ENCODE assay signal across 8 cellular contexts in genomic region chr6:98834060-98835031, GRCh38. TPM values are rescaled to one million over a fixed set of nuclear protein-coding genes. Genes with fewer than 3 reads are reported as not detected.
A peak's percentile ranks its signal among the peaks of the same experiment; 100 is the strongest.
DNase-seq lines count a peak whose midpoint lies in the region; ATAC-seq, FAIRE-seq and TF ChIP-seq lines count a peak whose summit lies in the region.

TSS of gene POU3F2 (plus strand) at chr6:98834574. CDS start at chr6:98834874, 300 bp downstream.

- H3K79me2 ChIP-seq in keratinocyte (ENCODE audit: control insufficient read depth, insufficient read depth, low read length), result no peaks in the 10 kb centered on the region

- H3K4me1 ChIP-seq in keratinocyte (ENCODE audit: control insufficient read depth, extremely low read depth, insufficient read depth, low read length) (peaks cover 15% of the 10 kb centered on the region), spleen (peaks cover 36 to 69% (median 53%) of the 10 kb centered on the region in 6 donors)

- H3K4me3 ChIP-seq in keratinocyte (ENCODE audit: control insufficient read depth in 2 of 3, extremely low read depth in 1 of 3, insufficient read depth in 2 of 3, low read depth in 1 of 3, low read length in 3 of 3) (peak within 1 kb of the TSS; percentile 29 to 49 (median 46)), spleen (peak within 1 kb of the TSS; percentile 46 to 82 (median 59))

- H4K20me1 ChIP-seq in keratinocyte (ENCODE audit: control insufficient read depth, extremely low read depth, insufficient read depth, low read length), result peaks cover 3% of the 10 kb centered on the region

- no peak for FAIRE-seq in keratinocyte (lab: Jason Lieb, UNC)

- no peak for TF ChIP-seq CTCF in keratinocyte (optimal IDR thresholded peaks at IDR 0.05 in 1 of 3, IDR thresholded peaks at IDR 0.05 in 1 of 3, conservative IDR thresholded peaks at IDR 0.05 in 1 of 3; ENCODE audit: extremely low read depth in 1 of 3, insufficient read depth in 2 of 3, low read length in 3 of 3)
- no peak for TF ChIP-seq CTCF in spleen (IDR thresholded peaks at IDR 0.05 in 8 of 11, conservative IDR thresholded peaks at IDR 0.05 in 3 of 11)

- dilution Hi-C loops in keratinocyte (cut with MboI; ENCODE audit: extremely low pct_ligation_motif_present, low sequenced_read_pairs), result no loop called here

- peak; percentile 97 for DNase-seq in NCI-H187 treated with DMSO at 0.1 percent for 48 hours (lab: John Stamatoyannopoulos, UW)
- DNase-seq in UCSD-AML1 (lab: John Stamatoyannopoulos, UW; ENCODE audit: unreplicated experiment), result peak; percentile 73
- DNase-seq in caudate nucleus (lab: John Stamatoyannopoulos, UW), result peak; percentile 63 to 99 (median 97)
- no peak for DNase-seq in keratinocyte (ENCODE audit: low read depth, low spot score)
- DNase-seq in spleen, result peak; percentile 85
- no peak for DNase-seq in GF-D8 (lab: John Stamatoyannopoulos, UW)

- H3K9me3 ChIP-seq in keratinocyte (ENCODE audit: control insufficient read depth, low read depth, low read length) (no peaks in the 10 kb centered on the region), spleen (no peaks in the 10 kb centered on the region)

- peak within 1 kb of the TSS; percentile 94 for H3K27ac ChIP-seq in caudate nucleus (ENCODE audit: low read depth, low read length)
- H3K27ac ChIP-seq in keratinocyte (ENCODE audit: control insufficient read depth, insufficient read depth, low read length), result no peak within 1 kb of the TSS
- H3K27ac ChIP-seq in spleen, result no peak within 1 kb of the TSS

- peak within 1 kb of the TSS; percentile 69 for H3K4me2 ChIP-seq in keratinocyte (ENCODE audit: control insufficient read depth, extremely low read depth, insufficient read depth, low read depth, low read length)

- peak; percentile 63 for ATAC-seq in GM18508 (IDR thresholded peaks at IDR 0.05; ENCODE audit: insufficient read depth, unreplicated experiment)
- ATAC-seq in HG02970 (IDR thresholded peaks at IDR 0.05; ENCODE audit: low FRiP score, unreplicated experiment), result peak; percentile 61

- no peak within 1 kb of the TSS for H3K9ac ChIP-seq in keratinocyte (ENCODE audit: control insufficient read depth, extremely low read depth, insufficient read depth, low read length)

- 1% methylated on average over 71 to 83 of the region's 83 CpGs for whole genome bisulfite sequencing in spleen, 5 donors

- intact Hi-C loops in spleen (cut with DNase I; ENCODE audit: low total_unique reads), result no loop called here

- no peaks in the 10 kb centered on the region for H3K36me3 ChIP-seq in keratinocyte (ENCODE audit: control insufficient read depth in 2 of 2, extremely low read depth in 1 of 2, insufficient read depth in 2 of 2, low read length in 2 of 2)
- no peaks in the 10 kb centered on the region for H3K36me3 ChIP-seq in spleen

- TF ChIP-seq POLR2A in spleen (IDR thresholded peaks at IDR 0.05), result no peak

- H2AFZ ChIP-seq in keratinocyte (ENCODE audit: control insufficient read depth, low read length), result peak within 1 kb of the TSS; percentile 40

- peaks cover 89% of the 10 kb centered on the region for H3K27me3 ChIP-seq in keratinocyte (ENCODE audit: control insufficient read depth, extremely low read depth, insufficient read depth, low read length)
- peaks cover 21 to 100% (median 100%) of the 10 kb centered on the region in 7 donors for H3K27me3 ChIP-seq in spleen (replicated peaks in 1 of 7)

- no peaks in the 10 kb centered on the region for H3K9me1 ChIP-seq in keratinocyte (ENCODE audit: control insufficient read depth, extremely low read depth, insufficient read depth, low read length)

RNA-seq across cellular contexts. Expression of gene POU3F2, which starts in this region (rescaled TPM):
- polyA plus RNA-seq in keratinocyte (not detected in 3 replicates), spleen (under 1 TPM in 1 of 3 donors, not detected in 2; 0.06 TPM)
- polyA plus RNA-seq in keratinocyte (2011; ENCODE audit: low read depth), result not detected
- polyA plus RNA-seq in keratinocyte (2011; cell fraction: cytosol; rRNA removed), result not detected in 2 replicates
- 0.03 TPM in 1 of 2 replicates, not detected in the other for polyA plus RNA-seq in keratinocyte (2011; cell fraction: nucleus; rRNA removed)
- not detected in 2 replicates for polyA plus RNA-seq in keratinocyte (2012; ENCODE audit: low replicate concordance)
- polyA minus RNA-seq in keratinocyte, result not detected in 3 replicates
- polyA minus RNA-seq in keratinocyte (2011; cell fraction: cytosol; rRNA and poly(A)+ RNA removed), result not detected
- polyA minus RNA-seq in keratinocyte (2011; cell fraction: nucleus; rRNA and poly(A)+ RNA removed), result not detected in 2 replicates
- not detected for total RNA-seq in spleen

Comparison
In these comparisons a context has a peak if more than half of its experiments do, and no peak if none do; other contexts are left out.
1. Peak in DNase-seq and H3K4me3 ChIP-seq in spleen; RNA of the gene not detected or under 1 TPM.
2. DNase-seq: peak in NCI-H187 treated with DMSO at 0.1 percent for 48 hours (single experiment), UCSD-AML1 (single experiment) and caudate nucleus (61 of 61); none in keratinocyte (single experiment) and GF-D8 (single experiment).